ENCODE assay signal across 1 cellular context in the genomic region with DNA sequence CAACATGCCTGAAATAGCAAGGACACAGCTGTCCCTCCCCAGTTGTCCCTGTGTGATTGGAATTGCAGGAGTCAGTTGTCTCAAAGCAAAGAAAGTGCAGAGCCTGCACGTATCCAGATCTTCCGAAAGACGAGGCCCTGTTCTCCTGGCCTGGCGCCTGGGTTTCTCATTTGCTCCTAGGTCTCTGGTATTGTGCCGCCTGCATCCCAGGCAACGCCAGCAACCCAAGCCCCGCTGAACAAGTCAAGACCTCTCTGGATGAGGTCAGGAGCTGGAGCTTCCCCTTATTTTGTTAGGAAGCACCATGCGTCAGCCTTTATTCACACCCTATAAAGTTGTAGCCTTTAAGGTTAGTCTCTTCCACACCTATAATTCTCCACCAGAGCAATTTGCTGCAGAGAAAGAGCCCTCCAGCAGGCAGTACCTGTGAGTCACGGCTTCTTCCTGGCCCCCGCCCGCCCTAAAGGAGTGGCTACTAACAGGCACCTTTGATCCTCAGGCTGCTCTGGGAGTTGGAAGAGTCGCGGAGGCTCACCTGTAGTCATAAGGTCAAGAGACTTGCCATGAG.
TF ChIP-seq lines count a peak whose summit lies in the region.

No MANE protein-coding gene starts in this region.

TF ChIP-seq in HepG2, 621 proteins besides CTCF, POLR2A, EP300 and RAD21 (continued from another document and continues in another):
- TF ChIP-seq JDP2 (CRISPR knock-in tag; IDR thresholded peaks at IDR 0.05; ENCODE audit: borderline replicate concordance) (no peak), ARNT2 (CRISPR knock-in tag; IDR thresholded peaks at IDR 0.05; ENCODE audit: low read depth) (no peak), ZBTB3 (CRISPR knock-in tag; IDR thresholded peaks at IDR 0.05; ENCODE audit: borderline replicate concordance, low read depth) (no peak), KDM2A (CRISPR knock-in tag; IDR thresholded peaks at IDR 0.05; ENCODE audit: borderline replicate concordance, low read depth) (no peak), TRIM22 (IDR thresholded peaks at IDR 0.05) (no peak), ZNF720 (CRISPR knock-in tag; IDR thresholded peaks at IDR 0.05) (no peak), MED1 (CRISPR knock-in tag; IDR thresholded peaks at IDR 0.05) (peak; percentile 69), JUNB (CRISPR knock-in tag; IDR thresholded peaks at IDR 0.05; ENCODE audit: borderline replicate concordance) (no peak), MTA1 (CRISPR knock-in tag; IDR thresholded peaks at IDR 0.05; ENCODE audit: borderline replicate concordance) (no peak), SRSF9 (IDR thresholded peaks at IDR 0.05; ENCODE audit: borderline replicate concordance, insufficient read depth, low read depth, low read length, poor library complexity, severe bottlenecking) (no peak), ZNF550 (CRISPR knock-in tag; IDR thresholded peaks at IDR 0.05; ENCODE audit: borderline replicate concordance) (no peak), MIXL1 (CRISPR knock-in tag; IDR thresholded peaks at IDR 0.05) (no peak), ZNF34 (CRISPR knock-in tag; IDR thresholded peaks at IDR 0.05; ENCODE audit: borderline replicate concordance) (no peak), ZNF382 (CRISPR knock-in tag; IDR thresholded peaks at IDR 0.05; ENCODE audit: borderline replicate concordance) (no peak), ZNF674 (CRISPR knock-in tag; IDR thresholded peaks at IDR 0.05; ENCODE audit: low read depth) (no peak), GLMP (CRISPR knock-in tag; IDR thresholded peaks at IDR 0.05; ENCODE audit: borderline replicate concordance) (no peak), ZNF512 (CRISPR knock-in tag; IDR thresholded peaks at IDR 0.05) (no peak), RBFOX2 (IDR thresholded peaks at IDR 0.05; ENCODE audit: low read depth, low read length) (no peak), SUZ12 (IDR thresholded peaks at IDR 0.05; ENCODE audit: low read depth, low read length) (no peak), MLXIP (CRISPR knock-in tag; IDR thresholded peaks at IDR 0.05; ENCODE audit: borderline replicate concordance) (no peak), ZNF777 (CRISPR knock-in tag; IDR thresholded peaks at IDR 0.05) (no peak), ZNF572 (CRISPR knock-in tag; IDR thresholded peaks at IDR 0.05) (no peak), SRSF1 (optimal IDR thresholded peaks at IDR 0.05; ENCODE audit: low read depth, low read length) (no peak), ZNF660 (CRISPR knock-in tag; IDR thresholded peaks at IDR 0.05; ENCODE audit: borderline replicate concordance, low read depth) (no peak), NR2F1 (CRISPR knock-in tag; IDR thresholded peaks at IDR 0.05) (no peak; a peak in 2 of 4 replicates), ZKSCAN8 (CRISPR knock-in tag; IDR thresholded peaks at IDR 0.05; ENCODE audit: borderline replicate concordance) (no peak), NFATC3 (CRISPR knock-in tag; IDR thresholded peaks at IDR 0.05) (no peak), NRL (CRISPR knock-in tag; IDR thresholded peaks at IDR 0.05; ENCODE audit: borderline replicate concordance) (no peak)
- TF ChIP-seq, protein P1, sequence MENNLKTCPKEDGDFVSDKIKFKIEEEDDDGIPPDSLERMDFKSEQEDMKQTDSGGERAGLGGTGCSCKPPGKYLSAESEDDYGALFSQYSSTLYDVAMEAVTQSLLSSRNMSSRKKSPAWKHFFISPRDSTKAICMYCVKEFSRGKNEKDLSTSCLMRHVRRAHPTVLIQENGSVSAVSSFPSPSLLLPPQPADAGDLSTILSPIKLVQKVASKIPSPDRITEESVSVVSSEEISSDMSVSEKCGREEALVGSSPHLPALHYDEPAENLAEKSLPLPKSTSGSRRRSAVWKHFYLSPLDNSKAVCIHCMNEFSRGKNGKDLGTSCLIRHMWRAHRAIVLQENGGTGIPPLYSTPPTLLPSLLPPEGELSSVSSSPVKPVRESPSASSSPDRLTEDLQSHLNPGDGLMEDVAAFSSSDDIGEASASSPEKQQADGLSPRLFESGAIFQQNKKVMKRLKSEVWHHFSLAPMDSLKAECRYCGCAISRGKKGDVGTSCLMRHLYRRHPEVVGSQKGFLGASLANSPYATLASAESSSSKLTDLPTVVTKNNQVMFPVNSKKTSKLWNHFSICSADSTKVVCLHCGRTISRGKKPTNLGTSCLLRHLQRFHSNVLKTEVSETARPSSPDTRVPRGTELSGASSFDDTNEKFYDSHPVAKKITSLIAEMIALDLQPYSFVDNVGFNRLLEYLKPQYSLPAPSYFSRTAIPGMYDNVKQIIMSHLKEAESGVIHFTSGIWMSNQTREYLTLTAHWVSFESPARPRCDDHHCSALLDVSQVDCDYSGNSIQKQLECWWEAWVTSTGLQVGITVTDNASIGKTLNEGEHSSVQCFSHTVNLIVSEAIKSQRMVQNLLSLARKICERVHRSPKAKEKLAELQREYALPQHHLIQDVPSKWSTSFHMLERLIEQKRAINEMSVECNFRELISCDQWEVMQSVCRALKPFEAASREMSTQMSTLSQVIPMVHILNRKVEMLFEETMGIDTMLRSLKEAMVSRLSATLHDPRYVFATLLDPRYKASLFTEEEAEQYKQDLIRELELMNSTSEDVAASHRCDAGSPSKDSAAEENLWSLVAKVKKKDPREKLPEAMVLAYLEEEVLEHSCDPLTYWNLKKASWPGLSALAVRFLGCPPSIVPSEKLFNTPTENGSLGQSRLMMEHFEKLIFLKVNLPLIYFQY (CRISPR knock-in tag; IDR thresholded peaks at IDR 0.05; ENCODE audit: borderline replicate concordance): no peak
- TF ChIP-seq, protein P2, sequence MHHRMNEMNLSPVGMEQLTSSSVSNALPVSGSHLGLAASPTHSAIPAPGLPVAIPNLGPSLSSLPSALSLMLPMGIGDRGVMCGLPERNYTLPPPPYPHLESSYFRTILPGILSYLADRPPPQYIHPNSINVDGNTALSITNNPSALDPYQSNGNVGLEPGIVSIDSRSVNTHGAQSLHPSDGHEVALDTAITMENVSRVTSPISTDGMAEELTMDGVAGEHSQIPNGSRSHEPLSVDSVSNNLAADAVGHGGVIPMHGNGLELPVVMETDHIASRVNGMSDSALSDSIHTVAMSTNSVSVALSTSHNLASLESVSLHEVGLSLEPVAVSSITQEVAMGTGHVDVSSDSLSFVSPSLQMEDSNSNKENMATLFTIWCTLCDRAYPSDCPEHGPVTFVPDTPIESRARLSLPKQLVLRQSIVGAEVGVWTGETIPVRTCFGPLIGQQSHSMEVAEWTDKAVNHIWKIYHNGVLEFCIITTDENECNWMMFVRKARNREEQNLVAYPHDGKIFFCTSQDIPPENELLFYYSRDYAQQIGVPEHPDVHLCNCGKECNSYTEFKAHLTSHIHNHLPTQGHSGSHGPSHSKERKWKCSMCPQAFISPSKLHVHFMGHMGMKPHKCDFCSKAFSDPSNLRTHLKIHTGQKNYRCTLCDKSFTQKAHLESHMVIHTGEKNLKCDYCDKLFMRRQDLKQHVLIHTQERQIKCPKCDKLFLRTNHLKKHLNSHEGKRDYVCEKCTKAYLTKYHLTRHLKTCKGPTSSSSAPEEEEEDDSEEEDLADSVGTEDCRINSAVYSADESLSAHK (CRISPR knock-in tag; IDR thresholded peaks at IDR 0.05; ENCODE audit: borderline replicate concordance): no peak
- TF ChIP-seq, protein P3, sequence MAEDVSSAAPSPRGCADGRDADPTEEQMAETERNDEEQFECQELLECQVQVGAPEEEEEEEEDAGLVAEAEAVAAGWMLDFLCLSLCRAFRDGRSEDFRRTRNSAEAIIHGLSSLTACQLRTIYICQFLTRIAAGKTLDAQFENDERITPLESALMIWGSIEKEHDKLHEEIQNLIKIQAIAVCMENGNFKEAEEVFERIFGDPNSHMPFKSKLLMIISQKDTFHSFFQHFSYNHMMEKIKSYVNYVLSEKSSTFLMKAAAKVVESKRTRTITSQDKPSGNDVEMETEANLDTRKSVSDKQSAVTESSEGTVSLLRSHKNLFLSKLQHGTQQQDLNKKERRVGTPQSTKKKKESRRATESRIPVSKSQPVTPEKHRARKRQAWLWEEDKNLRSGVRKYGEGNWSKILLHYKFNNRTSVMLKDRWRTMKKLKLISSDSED (CRISPR knock-in tag; IDR thresholded peaks at IDR 0.05): no peak
- TF ChIP-seq, protein P4, sequence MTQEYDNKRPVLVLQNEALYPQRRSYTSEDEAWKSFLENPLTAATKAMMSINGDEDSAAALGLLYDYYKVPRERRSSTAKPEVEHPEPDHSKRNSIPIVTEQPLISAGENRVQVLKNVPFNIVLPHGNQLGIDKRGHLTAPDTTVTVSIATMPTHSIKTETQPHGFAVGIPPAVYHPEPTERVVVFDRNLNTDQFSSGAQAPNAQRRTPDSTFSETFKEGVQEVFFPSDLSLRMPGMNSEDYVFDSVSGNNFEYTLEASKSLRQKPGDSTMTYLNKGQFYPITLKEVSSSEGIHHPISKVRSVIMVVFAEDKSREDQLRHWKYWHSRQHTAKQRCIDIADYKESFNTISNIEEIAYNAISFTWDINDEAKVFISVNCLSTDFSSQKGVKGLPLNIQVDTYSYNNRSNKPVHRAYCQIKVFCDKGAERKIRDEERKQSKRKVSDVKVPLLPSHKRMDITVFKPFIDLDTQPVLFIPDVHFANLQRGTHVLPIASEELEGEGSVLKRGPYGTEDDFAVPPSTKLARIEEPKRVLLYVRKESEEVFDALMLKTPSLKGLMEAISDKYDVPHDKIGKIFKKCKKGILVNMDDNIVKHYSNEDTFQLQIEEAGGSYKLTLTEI (CRISPR knock-in tag; conservative IDR thresholded peaks at IDR 0.05): no peak
- TF ChIP-seq, protein P5, sequence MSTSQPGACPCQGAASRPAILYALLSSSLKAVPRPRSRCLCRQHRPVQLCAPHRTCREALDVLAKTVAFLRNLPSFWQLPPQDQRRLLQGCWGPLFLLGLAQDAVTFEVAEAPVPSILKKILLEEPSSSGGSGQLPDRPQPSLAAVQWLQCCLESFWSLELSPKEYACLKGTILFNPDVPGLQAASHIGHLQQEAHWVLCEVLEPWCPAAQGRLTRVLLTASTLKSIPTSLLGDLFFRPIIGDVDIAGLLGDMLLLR (CRISPR knock-in tag; IDR thresholded peaks at IDR 0.05): no peak
- TF ChIP-seq, protein P6, sequence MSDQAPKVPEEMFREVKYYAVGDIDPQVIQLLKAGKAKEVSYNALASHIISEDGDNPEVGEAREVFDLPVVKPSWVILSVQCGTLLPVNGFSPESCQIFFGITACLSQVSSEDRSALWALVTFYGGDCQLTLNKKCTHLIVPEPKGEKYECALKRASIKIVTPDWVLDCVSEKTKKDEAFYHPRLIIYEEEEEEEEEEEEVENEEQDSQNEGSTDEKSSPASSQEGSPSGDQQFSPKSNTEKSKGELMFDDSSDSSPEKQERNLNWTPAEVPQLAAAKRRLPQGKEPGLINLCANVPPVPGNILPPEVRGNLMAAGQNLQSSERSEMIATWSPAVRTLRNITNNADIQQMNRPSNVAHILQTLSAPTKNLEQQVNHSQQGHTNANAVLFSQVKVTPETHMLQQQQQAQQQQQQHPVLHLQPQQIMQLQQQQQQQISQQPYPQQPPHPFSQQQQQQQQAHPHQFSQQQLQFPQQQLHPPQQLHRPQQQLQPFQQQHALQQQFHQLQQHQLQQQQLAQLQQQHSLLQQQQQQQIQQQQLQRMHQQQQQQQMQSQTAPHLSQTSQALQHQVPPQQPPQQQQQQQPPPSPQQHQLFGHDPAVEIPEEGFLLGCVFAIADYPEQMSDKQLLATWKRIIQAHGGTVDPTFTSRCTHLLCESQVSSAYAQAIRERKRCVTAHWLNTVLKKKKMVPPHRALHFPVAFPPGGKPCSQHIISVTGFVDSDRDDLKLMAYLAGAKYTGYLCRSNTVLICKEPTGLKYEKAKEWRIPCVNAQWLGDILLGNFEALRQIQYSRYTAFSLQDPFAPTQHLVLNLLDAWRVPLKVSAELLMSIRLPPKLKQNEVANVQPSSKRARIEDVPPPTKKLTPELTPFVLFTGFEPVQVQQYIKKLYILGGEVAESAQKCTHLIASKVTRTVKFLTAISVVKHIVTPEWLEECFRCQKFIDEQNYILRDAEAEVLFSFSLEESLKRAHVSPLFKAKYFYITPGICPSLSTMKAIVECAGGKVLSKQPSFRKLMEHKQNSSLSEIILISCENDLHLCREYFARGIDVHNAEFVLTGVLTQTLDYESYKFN (CRISPR knock-in tag; conservative IDR thresholded peaks at IDR 0.05): 0 out of 2 replicates have a peak, but pooled peaks have one; percentile 17
